ENCODE assay signal across 1 cellular context in genomic region chr5:179606071-179606909, GRCh38.
TF ChIP-seq lines count a peak whose summit lies in the region.

No MANE protein-coding gene starts in this region.

TF ChIP-seq in GM23338, 12 proteins besides CTCF, POLR2A, EP300 and RAD21 (continued from another document):
- TF ChIP-seq REST (IDR thresholded peaks at IDR 0.05; ENCODE audit: unreplicated experiment) (no peak), POLR2AphosphoS5 (IDR thresholded peaks at IDR 0.05; ENCODE audit: low read depth) (no peak), CREB1 (CRISPR knock-in tag; IDR thresholded peaks at IDR 0.05; ENCODE audit: low read depth) (no peak), ETS1 (IDR thresholded peaks at IDR 0.05) (no peak), EZH2 (IDR thresholded peaks at IDR 0.05; ENCODE audit: low read depth, unreplicated experiment) (no peak), ZNF331 (CRISPR knock-in tag; IDR thresholded peaks at IDR 0.05; ENCODE audit: low read depth) (no peak), STAT1 (IDR thresholded peaks at IDR 0.05; ENCODE audit: unreplicated experiment) (no peak), ZNF114 (CRISPR knock-in tag; IDR thresholded peaks at IDR 0.05) (no peak)
